In the genomic region with DNA sequence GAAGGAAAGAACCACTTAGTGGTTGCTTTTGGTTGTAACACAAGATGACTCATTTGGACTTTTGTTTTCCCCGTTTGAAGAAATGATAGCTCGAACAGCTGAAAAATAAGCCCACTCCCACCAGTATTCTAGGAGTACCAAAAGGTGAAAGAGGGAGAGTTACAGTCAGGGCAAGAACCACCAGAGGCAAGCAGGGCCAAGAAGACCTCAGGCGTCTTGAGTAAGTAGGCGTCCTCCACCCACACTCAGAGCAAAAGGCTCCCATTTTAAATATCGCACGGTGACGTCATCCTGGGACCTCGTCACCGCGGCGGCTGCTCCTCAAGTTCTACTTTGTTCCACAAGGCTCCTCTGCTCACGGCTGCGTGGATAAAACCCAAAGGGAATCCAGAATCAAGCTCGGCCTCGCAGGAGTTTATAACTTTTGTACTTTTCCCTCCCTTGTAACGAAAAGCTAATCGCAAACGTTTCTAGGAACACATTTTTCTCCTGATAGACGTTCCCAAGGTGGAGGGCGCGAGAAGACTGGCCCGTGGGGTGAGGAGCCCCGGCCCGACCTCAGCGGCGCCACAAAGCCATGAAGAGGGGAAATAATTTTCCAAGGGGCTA, we compare ENCODE assay signal across 8 cellular contexts. TPM values are rescaled to one million over a fixed set of nuclear protein-coding genes. Genes with fewer than 3 reads are reported as not detected.
DNase-seq lines count a peak whose midpoint lies in the region; ATAC-seq and TF ChIP-seq lines count a peak whose summit lies in the region.

No MANE protein-coding gene starts in this region.

- CTCF ChIA-PET in CD8-positive, alpha-beta T cell (lab: Charles Lee) = interaction anchor here (1.2 to 1.9 kb wide), 2 partner anchors 11 to 26 kb away, joined by 3 to 9 read pairs; no protein-coding TSS in a partner anchor

- H3K27ac Mint-ChIP-seq in CD8-positive, alpha-beta T cell = peak overlapping the region; percentile 96

- H3K4me1 ChIP-seq in CD8-positive, alpha-beta T cell (ENCODE audit: insufficient read depth, low read length) = peaks cover 12% of the 10 kb centered on the region

- peaks cover 26% of the 10 kb centered on the region for H3K4me1 Mint-ChIP-seq in CD8-positive, alpha-beta T cell (ENCODE audit: low read depth)

- no peaks in the 10 kb centered on the region for H3K27me3 ChIP-seq in CD8-positive, alpha-beta T cell (ENCODE audit: insufficient read depth, low read length)

- no peaks in the 10 kb centered on the region for H3K36me3 ChIP-seq in CD8-positive, alpha-beta T cell (ENCODE audit: insufficient read depth, low read length)

- POLR2A ChIA-PET in CD8-positive, alpha-beta T cell (lab: Charles Lee) = interaction anchor here (1.1 to 1.5 kb wide), 3 partner anchors 99 to 207 kb away, joined by 3 to 6 read pairs (median 4); a partner anchor contains a TSS

- peak overlapping the region; percentile 91 for H3K4me3 Mint-ChIP-seq in CD8-positive, alpha-beta T cell

- no peaks in the 10 kb centered on the region for H3K27me3 Mint-ChIP-seq in CD8-positive, alpha-beta T cell (ENCODE audit: low read depth)

- no peaks in the 10 kb centered on the region for H3K9me3 Mint-ChIP-seq in CD8-positive, alpha-beta T cell

- H3K9me3 ChIP-seq in CD8-positive, alpha-beta T cell (ENCODE audit: low read length) = no peaks in the 10 kb centered on the region

- intact Hi-C loops in CD8-positive, alpha-beta T cell (cut with DNase I, micrococcal nuclease) = loop anchor here (1.0 to 5.0 kb wide), 5 partner anchors 99 to 208 kb away; a partner anchor contains a TSS

- H3K27ac ChIP-seq in CD8-positive, alpha-beta T cell (ENCODE audit: low read depth, low read length) = peak overlapping the region; percentile 67

- peak overlapping the region; percentile 92 for H3K4me3 ChIP-seq in CD8-positive, alpha-beta T cell (ENCODE audit: low read depth, low read length)
- peak overlapping the region; percentile 74 for H3K4me3 ChIP-seq in epithelial cell of proximal tubule (ENCODE audit: low read depth, low read length)

- ATAC-seq in CD8-positive, alpha-beta T cell = peak; percentile 69
- peak; percentile 47 for ATAC-seq in GM19372 (IDR thresholded peaks at IDR 0.05; ENCODE audit: low read depth, unreplicated experiment)
- peak; percentile 69 for ATAC-seq in HG03520 (IDR thresholded peaks at IDR 0.05; ENCODE audit: unreplicated experiment)

- DNase-seq in CD8-positive, alpha-beta T cell = peak; percentile 52 to 83 (median 75)
- peak; percentile 65 for DNase-seq in NOMO-1 treated with dmso at 0.1 percent for 144 hours (lab: John Stamatoyannopoulos, UW; ENCODE audit: unreplicated experiment)
- peak; percentile 58 for DNase-seq in activated T-cell treated with anti-CD3 and anti-CD28 coated beads for 1 hour (ENCODE audit: low read depth)
- peak; percentile 61 for DNase-seq in epithelial cell of proximal tubule (ENCODE audit: low read depth)
- peak; percentile 84 for DNase-seq in mucosa of gallbladder (ENCODE audit: low spot score)
- DNase-seq in stimulated activated CD8-positive, alpha-beta memory T cell treated with anti-CD3 and anti-CD28 coated beads, Interleukin-4, amount 100 ng/mL, for 1 hour (ENCODE audit: low read depth in 2 of 2, low spot score in 1 of 2) = peak; percentile 52 to 57

- TF ChIP-seq CTCF in CD8-positive, alpha-beta T cell (IDR thresholded peaks at IDR 0.05) = no peak
- TF ChIP-seq CTCF in epithelial cell of proximal tubule (conservative IDR thresholded peaks at IDR 0.05; ENCODE audit: low read depth, low read length) = no peak

- H3K36me3 Mint-ChIP-seq in CD8-positive, alpha-beta T cell = peaks cover 21% of the 10 kb centered on the region

RNA-seq across cellular contexts. Expression of a gene that starts 1.2 kb away (rescaled TPM):
- total RNA-seq in CD8-positive, alpha-beta T cell = 10 to 100 TPM; 88.9 to 95.0 TPM
- total RNA-seq in epithelial cell of proximal tubule (75.0 and 101 TPM in 2 replicates), mucosa of gallbladder (15.5 TPM)

Comparison
In these comparisons a context has a peak if more than half of its experiments do, and no peak if none do; other contexts are left out.
1. Peak in every context shown above with its lines: DNase-seq, ATAC-seq, H3K4me3 ChIP-seq and H3K27ac ChIP-seq.